10 cellular contexts compared by ENCODE assay signal in genomic region chr20:37524859-37525708, GRCh38. TPM values are rescaled to one million over a fixed set of nuclear protein-coding genes. Genes with fewer than 3 reads are reported as not detected.
DNase-seq lines count a peak whose midpoint lies in the region; ATAC-seq and TF ChIP-seq lines count a peak whose summit lies in the region.
"Had no signal": no experiment of that assay in that cellular context is flagged by ENCODE, and none has a peak within 500 bp of the region (broad histone marks: within the 10 kb centered on the region; RNA-seq: fewer than 3 reads in every experiment).

No MANE protein-coding gene starts in this region.

- intact Hi-C loops in CD8-positive, alpha-beta T cell (cut with DNase I, micrococcal nuclease), result loop anchor here (5.0 kb wide), 2 partner anchors 1063 to 1288 kb away; partner anchors contain the start of gene AAR2 (in 1 of the 2)
- intact Hi-C loops in MCF 10A (cut with micrococcal nuclease), result loop anchor here (5.0 kb wide), 2 partner anchors 118 to 133 kb away; no protein-coding TSS in a partner anchor
- intact Hi-C loops in aorta (cut with DNase I), result loop anchor here (5.0 kb wide), 2 partner anchors 123 to 133 kb away; no protein-coding TSS in a partner anchor

- no peak overlapping the region for H3K4me3 ChIP-seq in CD8-positive, alpha-beta T cell (ENCODE audit: low read depth, low read length)
- H3K4me3 ChIP-seq in KMS-11 (IDR thresholded peaks at IDR 0.05; ENCODE audit: insufficient read depth, low read depth, low read length) (no peak overlapping the region), aorta (ENCODE audit: low read length in 2 of 2) (no peak overlapping the region)
- H3K4me3 ChIP-seq: testis had no signal

- H3K79me2 ChIP-seq in KMS-11 (ENCODE audit: insufficient read depth, low read depth), result peaks cover 65% of the 10 kb centered on the region

- H3K27me3 ChIP-seq in CD8-positive, alpha-beta T cell (ENCODE audit: insufficient read depth, low read length), result no peaks in the 10 kb centered on the region
- H3K27me3 ChIP-seq in KMS-11 (ENCODE audit: insufficient read depth, low read depth), result no peaks in the 10 kb centered on the region
- H3K27me3 ChIP-seq in aorta (ENCODE audit: control insufficient read depth in 1 of 2, insufficient read depth in 2 of 2, low read length in 1 of 2), result no peaks in the 10 kb centered on the region
- H3K27me3 ChIP-seq: testis had no signal

- H3K27ac Mint-ChIP-seq in CD8-positive, alpha-beta T cell, result no peak overlapping the region
- H3K27ac Mint-ChIP-seq in MCF 10A (ENCODE audit: low read depth, unreplicated experiment) (peak overlapping the region; percentile 93), nephron progenitor cell (peak overlapping the region; percentile 16)

- no peaks in the 10 kb centered on the region for H3K9me3 ChIP-seq in CD8-positive, alpha-beta T cell (ENCODE audit: low read length)
- H3K9me3 ChIP-seq in aorta (ENCODE audit: control insufficient read depth, low read length), result no peaks in the 10 kb centered on the region
- H3K9me3 ChIP-seq: testis had no signal

- no peak overlapping the region for H2AFZ ChIP-seq in KMS-11 (ENCODE audit: low read depth)

- H4K20me1 ChIP-seq in KMS-11 (ENCODE audit: insufficient read depth), result no peaks in the 10 kb centered on the region

- no peaks in the 10 kb centered on the region for H3K36me3 ChIP-seq in CD8-positive, alpha-beta T cell (ENCODE audit: insufficient read depth, low read length)
- H3K36me3 ChIP-seq in KMS-11 (ENCODE audit: insufficient read depth) (no peaks in the 10 kb centered on the region), aorta (ENCODE audit: control insufficient read depth in 1 of 2, insufficient read depth in 2 of 2, low read length in 1 of 2) (no peaks in the 10 kb centered on the region)

- peaks cover 52% of the 10 kb centered on the region for H3K4me1 Mint-ChIP-seq in CD8-positive, alpha-beta T cell (ENCODE audit: low read depth)
- peaks cover 52% of the 10 kb centered on the region for H3K4me1 Mint-ChIP-seq in MCF 10A (ENCODE audit: insufficient read depth, unreplicated experiment)
- peaks cover 70% of the 10 kb centered on the region for H3K4me1 Mint-ChIP-seq in nephron progenitor cell

- peaks cover 23% of the 10 kb centered on the region for H3K36me3 Mint-ChIP-seq in CD8-positive, alpha-beta T cell
- peaks cover 41% of the 10 kb centered on the region for H3K36me3 Mint-ChIP-seq in MCF 10A (ENCODE audit: insufficient read depth, unreplicated experiment)
- H3K36me3 Mint-ChIP-seq in nephron progenitor cell (ENCODE audit: low read depth), result peaks cover 27% of the 10 kb centered on the region

- no peaks in the 10 kb centered on the region for H3K9me3 Mint-ChIP-seq in CD8-positive, alpha-beta T cell
- H3K9me3 Mint-ChIP-seq in MCF 10A (ENCODE audit: unreplicated experiment), result no peaks in the 10 kb centered on the region
- peaks cover 15% of the 10 kb centered on the region for H3K9me3 Mint-ChIP-seq in nephron progenitor cell

- ATAC-seq in CD8-positive, alpha-beta T cell, result no peak
- ATAC-seq in HG02642 (IDR thresholded peaks at IDR 0.05; ENCODE audit: poor library complexity, unreplicated experiment) (no peak), aorta (ENCODE audit: low FRiP score) (no peak)

- BruUV-seq in MCF 10A (replicated peaks; lab: Mats Ljungman, UMichigan), result no TSS peak

- WGBS in aorta, 2 donors, result 52 to 59% methylated on average over 6 of the region's 6 CpGs

- POLR2A ChIA-PET in CD8-positive, alpha-beta T cell (lab: Charles Lee), result no interaction called here
- POLR2A ChIA-PET in MCF 10A (lab: Yijun Ruan, JAX), result interaction anchor here (0.6 to 7.9 kb wide), 25 partner anchors 9 to 469 kb away, joined by 3 to 184 read pairs (median 4); partner anchors contain the start of genes MANBAL, MROH8 and RPN2

- H3K4me1 ChIP-seq in CD8-positive, alpha-beta T cell (ENCODE audit: insufficient read depth, low read length), result peaks cover 44% of the 10 kb centered on the region
- H3K4me1 ChIP-seq in KMS-11 (ENCODE audit: low read depth, poor library complexity, severe bottlenecking) (peaks cover 40% of the 10 kb centered on the region), aorta (ENCODE audit: control insufficient read depth in 1 of 2, insufficient read depth in 2 of 2, low read length in 2 of 2) (peaks cover 0 to 3% of the 10 kb centered on the region in 2 donors)

- no peaks in the 10 kb centered on the region for H3K27me3 Mint-ChIP-seq in CD8-positive, alpha-beta T cell (ENCODE audit: low read depth)
- H3K27me3 Mint-ChIP-seq in MCF 10A (ENCODE audit: insufficient read depth, unreplicated experiment), result no peaks in the 10 kb centered on the region
- peaks cover 3% of the 10 kb centered on the region for H3K27me3 Mint-ChIP-seq in nephron progenitor cell (ENCODE audit: low read depth, poor library complexity)

- no peak overlapping the region for H3K27ac ChIP-seq in CD8-positive, alpha-beta T cell (ENCODE audit: low read depth, low read length)
- peak overlapping the region; percentile 27; the same call in 1 of the 2 replicates for H3K27ac ChIP-seq in KMS-11
- H3K27ac ChIP-seq in aorta (ENCODE audit: low read depth in 1 of 2, low read length in 2 of 2), result no peak overlapping the region

- DNase-seq in CD8-positive, alpha-beta T cell, result peak in 3 of 7 experiments; percentile 14 to 35 (median 33)
- DNase-seq in MCF 10A (ENCODE audit: unreplicated experiment) (peak; percentile 94), nephron progenitor cell (no peak), dermis blood vessel endothelial cell (no peak), aorta (no peak)
- no peak for DNase-seq in effector CD4-positive, alpha-beta T cell
- DNase-seq: SIG-M5, testis had no signal

- no peak for TF ChIP-seq CTCF in CD8-positive, alpha-beta T cell (IDR thresholded peaks at IDR 0.05)
- no peak for TF ChIP-seq CTCF in KMS-11 (conservative IDR thresholded peaks at IDR 0.05; ENCODE audit: low read depth, low read length)
- TF ChIP-seq CTCF in MCF 10A (IDR thresholded peaks at IDR 0.05; ENCODE audit: unreplicated experiment), result no peak
- TF ChIP-seq CTCF in nephron progenitor cell (IDR thresholded peaks at IDR 0.05), result no peak

- H3K9ac ChIP-seq in KMS-11, result no peak overlapping the region

- H3K4me3 Mint-ChIP-seq in CD8-positive, alpha-beta T cell, result peak overlapping the region; percentile 85
- H3K4me3 Mint-ChIP-seq in MCF 10A (ENCODE audit: unreplicated experiment), result peak overlapping the region; percentile 72
- H3K4me3 Mint-ChIP-seq in nephron progenitor cell, result peak overlapping the region; percentile 94

- peak overlapping the region; percentile 21 for H3K4me2 ChIP-seq in KMS-11

- CTCF ChIA-PET in CD8-positive, alpha-beta T cell (lab: Charles Lee), result interaction anchor here (1.4 kb wide), 1 partner anchor 9 kb away, joined by 4 read pairs; no protein-coding TSS in a partner anchor
- CTCF ChIA-PET in MCF 10A (lab: Yijun Ruan, JAX), result interaction anchor here (0.6 to 1.3 kb wide), 5 partner anchors 178 to 347 kb away, joined by 3 read pairs; no protein-coding TSS in a partner anchor

RNA-seq across cellular contexts. Expression of gene BLCAP, which starts 2.6 kb away (rescaled TPM):
- 10 to 100 TPM; 60.1 to 60.6 TPM for total RNA-seq in CD8-positive, alpha-beta T cell
- total RNA-seq in MCF 10A (2022) (88.5 and 105 TPM in 2 replicates), dermis blood vessel endothelial cell (53.9 and 64.8 TPM in 2 replicates), aorta (10 to 100 TPM; 46.9 to 68.7 TPM)
- polyA plus RNA-seq in aorta, result 10 to 100 TPM; 35.2 to 36.4 TPM

RNA-seq across cellular contexts. Expression of gene NNAT, which starts 4.0 kb away (rescaled TPM):
- total RNA-seq in CD8-positive, alpha-beta T cell, result not detected
- total RNA-seq in MCF 10A (2022), result not detected in 2 replicates
- 0.23 and 0.34 TPM in 2 replicates for total RNA-seq in dermis blood vessel endothelial cell
- 1 to 10 TPM in 1 of 2 donors, not detected in 1; 2.6 TPM for total RNA-seq in aorta
- under 1 TPM in 1 of 2 donors, not detected in 1; 0.38 TPM for polyA plus RNA-seq in aorta
